In the genomic region with DNA sequence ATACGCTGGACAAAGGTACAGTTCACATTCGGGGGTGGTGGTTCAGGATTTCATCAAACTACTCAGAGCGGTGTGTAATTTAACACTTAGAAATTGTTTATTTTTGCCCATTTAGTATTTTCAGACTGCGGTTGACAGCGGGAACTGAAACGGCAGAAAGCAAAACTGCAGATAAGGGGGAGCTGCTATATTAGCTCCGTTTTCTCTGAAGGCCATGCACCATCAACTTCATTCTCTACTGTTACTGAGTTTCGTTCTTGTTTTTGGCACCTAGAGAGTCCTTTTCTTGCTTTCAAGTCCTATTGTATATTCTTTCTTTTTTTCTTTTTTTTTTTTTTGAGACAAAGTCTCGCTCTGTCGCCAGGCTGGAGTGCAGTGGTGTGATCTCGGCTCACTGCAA, we compare ENCODE assay signal across 24 cellular contexts.
DNase-seq lines count a peak whose midpoint lies in the region; ATAC-seq and TF ChIP-seq lines count a peak whose summit lies in the region.
"Had no signal": no experiment of that assay in that cellular context is flagged by ENCODE, and none has a peak within 500 bp of the region (broad histone marks: within the 10 kb centered on the region; RNA-seq: fewer than 3 reads in every experiment).

No MANE protein-coding gene starts in this region.

- no peak overlapping the region for H3K9ac ChIP-seq in OCI-LY3 (ENCODE audit: low read length)
- H3K9ac ChIP-seq: BLaER1 treated with 17β-estradiol and CSF1 and Interleukin-3, amounts not matched to agents 10 nM and 100 nM had no signal

- no peaks in the 10 kb centered on the region for H3K36me3 ChIP-seq in OCI-LY3 (replicated peaks; ENCODE audit: low read depth, low read length)

- no peak for TF ChIP-seq CTCF in GM12865 (IDR thresholded peaks at IDR 0.05; ENCODE audit: insufficient read depth, low read depth, low read length, missing control alignments)
- no peak for TF ChIP-seq CTCF in OCI-LY3 (IDR thresholded peaks at IDR 0.05; ENCODE audit: low read depth, low read length)

- no peaks in the 10 kb centered on the region for H3K9me3 ChIP-seq in OCI-LY3 (ENCODE audit: insufficient read depth, low read length)
- H3K9me3 ChIP-seq: BLaER1 treated with 17β-estradiol and CSF1 and Interleukin-3, amounts not matched to agents 10 nM and 100 nM had no signal

- peak; percentile 74 for ATAC-seq in GM19035 (IDR thresholded peaks at IDR 0.05; ENCODE audit: unreplicated experiment)
- peak; percentile 97 for ATAC-seq in HG02870 (IDR thresholded peaks at IDR 0.05; ENCODE audit: unreplicated experiment)
- no peak for ATAC-seq in GM18519 (IDR thresholded peaks at IDR 0.05; ENCODE audit: low FRiP score, unreplicated experiment)
- ATAC-seq: CD8-positive, alpha-beta T cell; HCT116 had no signal

- H3K4me3 ChIP-seq in GM12865 (ENCODE audit: low read depth, low read length) (no peak overlapping the region), OCI-LY3 (ENCODE audit: low read length) (no peak overlapping the region)
- H3K4me3 ChIP-seq: BLaER1 treated with 17β-estradiol and CSF1 and Interleukin-3, amounts not matched to agents 10 nM and 100 nM; PC-9 had no signal

- no peaks in the 10 kb centered on the region for H3K27me3 ChIP-seq in OCI-LY3 (ENCODE audit: low read depth, low read length)
- H3K27me3 ChIP-seq: BLaER1 treated with 17β-estradiol and CSF1 and Interleukin-3, amounts not matched to agents 10 nM and 100 nM had no signal

- H3K79me2 ChIP-seq in OCI-LY3 (ENCODE audit: low read length) = no peaks in the 10 kb centered on the region

- peaks cover 16% of the 10 kb centered on the region for H3K4me1 ChIP-seq in OCI-LY3 (ENCODE audit: low read length)
- H3K4me1 ChIP-seq: BLaER1 treated with 17β-estradiol and CSF1 and Interleukin-3, amounts not matched to agents 10 nM and 100 nM had no signal

- DNase-seq in GM12865 (ENCODE audit: low read depth) (peak; percentile 5), NCI-H69 (lab: John Stamatoyannopoulos, UW) (no peak), GDM1 (lab: John Stamatoyannopoulos, UW) (no peak)
- DNase-seq: 8988T; CD8-positive, alpha-beta T cell; DND-41; GOT3; Kasumi-1; NCI-H1417; NCI-H1694 treated with DMSO at 0.1 percent for 48 hours; NCI-H2081 treated with DMSO at 0.1 percent for 48 hours; NCI-H2171 treated with DMSO at 0.1 percent for 48 hours; NCI-H446; NCI-H526; PC-9; RPMI8226; SHP77; T1000 had no signal

- no peaks in the 10 kb centered on the region for H4K20me1 ChIP-seq in OCI-LY3 (ENCODE audit: insufficient read depth, low read length)
- H4K20me1 ChIP-seq: BLaER1 treated with 17β-estradiol and CSF1 and Interleukin-3, amounts not matched to agents 10 nM and 100 nM had no signal

- peak overlapping the region; percentile 33; the same call in 1 of the 2 replicates for H3K4me2 ChIP-seq in OCI-LY3 (ENCODE audit: low read length)
- H3K4me2 ChIP-seq: BLaER1 treated with 17β-estradiol and CSF1 and Interleukin-3, amounts not matched to agents 10 nM and 100 nM; PC-9 had no signal

- H3K27ac ChIP-seq in OCI-LY3 (ENCODE audit: low read length) = no peak overlapping the region
- H3K27ac ChIP-seq: BLaER1 treated with 17β-estradiol and CSF1 and Interleukin-3, amounts not matched to agents 10 nM and 100 nM; PC-9 had no signal

- no peak overlapping the region for H2AFZ ChIP-seq in OCI-LY3 (ENCODE audit: low read depth, low read length)
- H2AFZ ChIP-seq: PC-9 had no signal
